ENCODE assay signal across 9 cellular contexts in the genomic region with DNA sequence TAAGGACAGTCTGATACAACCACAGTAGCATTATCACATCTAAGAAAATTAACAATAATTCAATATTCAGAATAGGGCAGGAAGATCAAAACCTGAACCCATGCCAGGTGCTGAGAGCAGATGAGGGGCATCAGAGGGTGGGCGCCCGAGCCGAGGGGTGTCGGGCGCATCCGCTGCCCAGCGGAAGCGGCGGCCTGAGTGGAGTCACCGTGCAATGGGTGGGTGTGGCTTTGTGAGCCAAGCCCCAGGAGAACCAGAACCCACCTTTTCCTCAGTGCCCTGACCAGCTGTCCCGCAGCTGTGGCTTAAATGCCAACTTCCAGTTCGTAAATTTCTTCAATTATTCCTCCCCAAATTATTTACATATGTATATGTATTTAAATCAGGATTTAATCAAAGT. TPM values are rescaled to one million over a fixed set of nuclear protein-coding genes. Genes with fewer than 3 reads are reported as not detected.
DNase-seq lines count a peak whose midpoint lies in the region; ATAC-seq and TF ChIP-seq lines count a peak whose summit lies in the region.
"Had no signal": no experiment of that assay in that cellular context is flagged by ENCODE, and none has a peak within 500 bp of the region (broad histone marks: within the 10 kb centered on the region; RNA-seq: fewer than 3 reads in every experiment).

No MANE protein-coding gene starts in this region.

- H3K27ac ChIP-seq in spleen = peak overlapping the region in 3 of 8 donors; percentile 20 to 50 (median 22)
- H3K27ac ChIP-seq: 22Rv1 had no signal

- H3K9me3 Mint-ChIP-seq in activated naive CD4-positive, alpha-beta T cell treated with anti-CD3 and anti-CD28 coated beads, Interleukin-2, amount 50 U/mL, for 72 hours = no peaks in the 10 kb centered on the region

- peak; percentile 6 for DNase-seq in DMS153 treated with DMSO at 0.1 percent for 48 hours (lab: John Stamatoyannopoulos, UW; ENCODE audit: unreplicated experiment)
- DNase-seq in DMS153 (lab: John Stamatoyannopoulos, UW) = no peak
- no peak for DNase-seq in activated naive CD4-positive, alpha-beta T cell treated with anti-CD3 and anti-CD28 coated beads, Interleukin-2, amount 50 U/mL, for 72 hours (ENCODE audit: low spot score in 2 of 2)
- no peak for DNase-seq in spleen
- DNase-seq in NCI-H2196 treated with DMSO at 0.1 percent for 48 hours (lab: John Stamatoyannopoulos, UW; ENCODE audit: unreplicated experiment) = no peak

- peak in 1 of 2 donors; percentile 32 for ATAC-seq in activated naive CD4-positive, alpha-beta T cell treated with anti-CD3 and anti-CD28 coated beads, Interleukin-2, amount 50 U/mL, for 72 hours
- ATAC-seq in GM19328 (IDR thresholded peaks at IDR 0.05; ENCODE audit: unreplicated experiment) (no peak), GM18505 (IDR thresholded peaks at IDR 0.05; ENCODE audit: unreplicated experiment) (no peak)

- TF ChIP-seq POLR2A in spleen (IDR thresholded peaks at IDR 0.05) (no peak), GM18505 (IDR thresholded peaks at IDR 0.05; ENCODE audit: borderline replicate concordance, extremely low read depth, insufficient read depth, insufficient read length) (no peak)

- 27 to 53% (median 30%) methylated on average over 12 of the region's 12 CpGs for WGBS in spleen, 5 donors

- no peaks in the 10 kb centered on the region for H3K36me3 Mint-ChIP-seq in activated naive CD4-positive, alpha-beta T cell treated with anti-CD3 and anti-CD28 coated beads, Interleukin-2, amount 50 U/mL, for 72 hours

- no peak for TF ChIP-seq CTCF in spleen (IDR thresholded peaks at IDR 0.05 in 8 of 11, conservative IDR thresholded peaks at IDR 0.05 in 3 of 11)

- H3K9me3 ChIP-seq in iPS-18c (ENCODE audit: control insufficient read depth, insufficient read depth, low read length) (no peaks in the 10 kb centered on the region), spleen (no peaks in the 10 kb centered on the region)

- intact Hi-C loops in spleen (cut with DNase I; ENCODE audit: low total_unique reads) = no loop called here

- peak overlapping the region; percentile 27 to 65 for H3K27ac Mint-ChIP-seq in activated naive CD4-positive, alpha-beta T cell treated with anti-CD3 and anti-CD28 coated beads, Interleukin-2, amount 50 U/mL, for 72 hours

- H3K4me3 ChIP-seq in iPS-18c (ENCODE audit: insufficient read depth, low read depth, low read length) (peak overlapping the region; percentile 59), spleen (peak overlapping the region in 5 of 8 donors; percentile 20 to 51 (median 31))

- no peaks in the 10 kb centered on the region for H3K27me3 ChIP-seq in spleen (replicated peaks in 1 of 7)

- peaks cover 22 to 41% (median 30%) of the 10 kb centered on the region in 6 donors for H3K4me1 ChIP-seq in spleen

- H3K36me3 ChIP-seq in spleen = peaks cover 0 to 12% (median 0%) of the 10 kb centered on the region in 6 donors

RNA-seq across cellular contexts. Expression of gene DNAH1, which starts 1.1 kb away (rescaled TPM):
- 10 to 100 TPM; 17.5 to 19.8 TPM for total RNA-seq in activated naive CD4-positive, alpha-beta T cell treated with anti-CD3 and anti-CD28 coated beads, Interleukin-2, amount 50 U/mL, for 72 hours
- total RNA-seq in spleen = 10 to 100 TPM; 21.0 to 35.8 (median 27.1) TPM
- polyA plus RNA-seq in spleen = 10 to 100 TPM in 1 of 3 donors, 1 to 10 TPM in 2; 4.9 to 10.1 (median 9.7) TPM

RNA-seq across cellular contexts. Expression of gene GLYCTK, which starts 29.6 kb away (rescaled TPM):
- 10 to 100 TPM; 20.4 to 24.1 TPM for total RNA-seq in activated naive CD4-positive, alpha-beta T cell treated with anti-CD3 and anti-CD28 coated beads, Interleukin-2, amount 50 U/mL, for 72 hours
- 10 to 100 TPM; 13.4 to 31.9 (median 26.8) TPM for total RNA-seq in spleen
- 10 to 100 TPM; 14.9 to 22.5 (median 22.2) TPM for polyA plus RNA-seq in spleen

RNA-seq across cellular contexts. Expression of gene WDR82, which starts 38.7 kb away (rescaled TPM):
- total RNA-seq in activated naive CD4-positive, alpha-beta T cell treated with anti-CD3 and anti-CD28 coated beads, Interleukin-2, amount 50 U/mL, for 72 hours = 100 to 1,000 TPM in 1 of 2 donors, 10 to 100 TPM in 1; 96.6 to 129 TPM
- total RNA-seq in spleen = 10 to 100 TPM; 60.5 to 80.6 (median 72.0) TPM
- polyA plus RNA-seq in spleen = 10 to 100 TPM; 20.9 to 35.8 (median 23.6) TPM
